ENCODE assay signal across 12 cellular contexts in the genomic region with DNA sequence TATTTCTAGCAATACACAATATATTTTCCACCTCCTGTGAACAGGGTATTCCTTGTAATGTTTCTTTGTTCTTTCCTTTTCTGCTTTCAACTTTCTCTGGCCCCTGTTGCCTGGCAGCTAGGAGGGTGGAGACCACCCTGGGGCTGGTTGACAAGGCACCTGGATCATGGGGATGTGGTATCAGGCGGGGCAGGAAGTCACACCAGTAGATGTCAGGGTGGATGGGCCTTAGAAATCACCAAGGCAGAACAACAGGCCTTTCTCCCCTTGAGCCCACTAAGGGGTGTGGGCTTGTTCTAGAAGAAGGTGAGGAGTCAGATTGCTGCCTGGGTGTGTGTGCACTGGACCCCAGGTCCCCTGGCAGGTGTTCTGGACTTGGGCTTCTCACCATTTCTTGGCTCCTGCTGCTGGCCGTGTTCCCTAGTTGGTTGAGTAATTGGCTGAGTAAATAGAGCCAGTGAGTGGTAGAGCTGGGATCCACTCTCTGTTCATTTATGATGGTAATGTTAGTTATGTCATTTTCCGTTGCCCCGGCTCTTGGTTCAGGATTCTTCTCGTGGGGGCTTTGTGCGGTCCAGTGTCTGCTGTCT. TPM values are rescaled to one million over a fixed set of nuclear protein-coding genes. Genes with fewer than 3 reads are reported as not detected.
DNase-seq lines count a peak whose midpoint lies in the region; ATAC-seq and TF ChIP-seq lines count a peak whose summit lies in the region.
"Had no signal": no experiment of that assay in that cellular context is flagged by ENCODE, and none has a peak within 500 bp of the region (broad histone marks: within the 10 kb centered on the region; RNA-seq: fewer than 3 reads in every experiment).

No MANE protein-coding gene starts in this region.

- H3K79me2 ChIP-seq in PC-9 (ENCODE audit: low read depth): no peaks in the 10 kb centered on the region

- no peaks in the 10 kb centered on the region for H3K27me3 Mint-ChIP-seq in activated CD4-positive, alpha-beta T cell treated with anti-CD3 and anti-CD28 coated beads, Interleukin-2, amount 10 ng/mL, durations not matched to agents 7 days and 5 days
- H3K27me3 Mint-ChIP-seq in activated CD4-positive, alpha-beta T cell treated with anti-CD3 and anti-CD28 coated beads for 36 hours: no peaks in the 10 kb centered on the region
- no peaks in the 10 kb centered on the region for H3K27me3 Mint-ChIP-seq in CD8-positive, alpha-beta memory T cell

- H4K20me1 ChIP-seq in PC-9 (ENCODE audit: insufficient read depth): no peaks in the 10 kb centered on the region; the same call in 1 of the 2 replicates

- no peak overlapping the region for H3K27ac ChIP-seq in CD8-positive, alpha-beta memory T cell (ENCODE audit: low read depth, low read length)
- H3K27ac ChIP-seq in PC-9: no peak overlapping the region
- H3K27ac ChIP-seq: testis had no signal

- peaks cover 15% of the 10 kb centered on the region for H3K36me3 Mint-ChIP-seq in activated CD4-positive, alpha-beta T cell treated with anti-CD3 and anti-CD28 coated beads, Interleukin-2, amount 10 ng/mL, durations not matched to agents 7 days and 5 days (ENCODE audit: low read depth)
- H3K36me3 Mint-ChIP-seq in activated CD4-positive, alpha-beta T cell treated with anti-CD3 and anti-CD28 coated beads for 36 hours (ENCODE audit: low read depth): peaks cover 8% of the 10 kb centered on the region
- peaks cover 0 to 16% (median 0%) of the 10 kb centered on the region in 3 donors for H3K36me3 Mint-ChIP-seq in CD8-positive, alpha-beta memory T cell

- POLR2A ChIA-PET in activated CD4-positive, alpha-beta T cell treated with anti-CD3 and anti-CD28 coated beads, Interleukin-2, amount 10 ng/mL, durations not matched to agents 7 days and 5 days (lab: Charles Lee): no interaction called here
- POLR2A ChIA-PET in activated CD4-positive, alpha-beta T cell treated with anti-CD3 and anti-CD28 coated beads for 36 hours (lab: Charles Lee): no interaction called here
- POLR2A ChIA-PET in CD8-positive, alpha-beta memory T cell (lab: Charles Lee): no interaction called here
- POLR2A ChIA-PET in PC-9 (lab: Charles Lee; ENCODE audit: unreplicated experiment): no interaction called here

- intact Hi-C loops in activated CD4-positive, alpha-beta T cell treated with anti-CD3 and anti-CD28 coated beads for 36 hours (cut with DNase I, micrococcal nuclease): no loop called here
- intact Hi-C loops in PC-9 (cut with micrococcal nuclease; ENCODE audit: unreplicated experiment): no loop called here

- TF ChIP-seq CTCF in PC-9 (conservative IDR thresholded peaks at IDR 0.05): no peak

- peaks cover 34% of the 10 kb centered on the region for H3K4me1 ChIP-seq in CD8-positive, alpha-beta memory T cell (ENCODE audit: insufficient read depth, low read length)
- peaks cover 25% of the 10 kb centered on the region for H3K4me1 ChIP-seq in PC-9 (replicated peaks; ENCODE audit: insufficient read depth)
- H3K4me1 ChIP-seq: testis had no signal

- H3K36me3 ChIP-seq in CD8-positive, alpha-beta memory T cell (ENCODE audit: insufficient read depth, low read length): no peaks in the 10 kb centered on the region
- H3K36me3 ChIP-seq in PC-9 (ENCODE audit: low read depth): no peaks in the 10 kb centered on the region

- H3K27me3 ChIP-seq in CD8-positive, alpha-beta memory T cell (ENCODE audit: insufficient read depth, low read length, poor library complexity, severe bottlenecking): no peaks in the 10 kb centered on the region
- H3K27me3 ChIP-seq in PC-9 (ENCODE audit: insufficient read depth, low read depth): no peaks in the 10 kb centered on the region
- H3K27me3 ChIP-seq: testis had no signal

- peak overlapping the region; percentile 83 for H3K4me3 Mint-ChIP-seq in activated CD4-positive, alpha-beta T cell treated with anti-CD3 and anti-CD28 coated beads, Interleukin-2, amount 10 ng/mL, durations not matched to agents 7 days and 5 days
- H3K4me3 Mint-ChIP-seq in activated CD4-positive, alpha-beta T cell treated with anti-CD3 and anti-CD28 coated beads for 36 hours: no peak overlapping the region
- peak overlapping the region in 6 of 7 donors; percentile 42 to 90 (median 77) for H3K4me3 Mint-ChIP-seq in CD8-positive, alpha-beta memory T cell

- no peaks in the 10 kb centered on the region for H3K9me2 ChIP-seq in PC-9 (ENCODE audit: insufficient read depth)

- BruUV-seq in PC-9 (replicated peaks; lab: Mats Ljungman, UMichigan): no TSS peak

- H3K4me1 Mint-ChIP-seq in activated CD4-positive, alpha-beta T cell treated with anti-CD3 and anti-CD28 coated beads, Interleukin-2, amount 10 ng/mL, durations not matched to agents 7 days and 5 days: peaks cover 69% of the 10 kb centered on the region
- peaks cover 38% of the 10 kb centered on the region for H3K4me1 Mint-ChIP-seq in activated CD4-positive, alpha-beta T cell treated with anti-CD3 and anti-CD28 coated beads for 36 hours
- H3K4me1 Mint-ChIP-seq in CD8-positive, alpha-beta memory T cell: peaks cover 37 to 56% (median 45%) of the 10 kb centered on the region in 3 donors

- peak overlapping the region; percentile 1; the same call in 1 of the 2 replicates for H3K4me2 ChIP-seq in PC-9

- CTCF ChIA-PET in activated CD4-positive, alpha-beta T cell treated with anti-CD3 and anti-CD28 coated beads, Interleukin-2, amount 10 ng/mL, durations not matched to agents 7 days and 5 days (lab: Charles Lee): no interaction called here
- CTCF ChIA-PET in activated CD4-positive, alpha-beta T cell treated with anti-CD3 and anti-CD28 coated beads for 36 hours (lab: Charles Lee): no interaction called here
- CTCF ChIA-PET in CD8-positive, alpha-beta memory T cell (lab: Charles Lee): interaction anchor here (3.8 kb wide), 1 partner anchor 25 kb away, joined by 46 read pairs; the partner anchor contains the start of gene ZNF783
- CTCF ChIA-PET in PC-9 (lab: Charles Lee): no interaction called here

- no peaks in the 10 kb centered on the region for H3K9me3 ChIP-seq in CD8-positive, alpha-beta memory T cell (ENCODE audit: low read length)
- no peaks in the 10 kb centered on the region for H3K9me3 ChIP-seq in PC-9 (ENCODE audit: insufficient read depth, low read depth)
- H3K9me3 ChIP-seq: testis had no signal

- H3K4me3 ChIP-seq in CD8-positive, alpha-beta memory T cell (ENCODE audit: low read length): no peak overlapping the region
- no peak overlapping the region for H3K4me3 ChIP-seq in PC-9
- H3K4me3 ChIP-seq: testis had no signal

- no peak for ATAC-seq in activated CD4-positive, alpha-beta T cell treated with anti-CD3 and anti-CD28 coated beads for 36 hours
- ATAC-seq in GM18517 (IDR thresholded peaks at IDR 0.05; ENCODE audit: unreplicated experiment): no peak
- ATAC-seq in HG02981 (IDR thresholded peaks at IDR 0.05; ENCODE audit: unreplicated experiment): no peak
- ATAC-seq: SK-N-SH treated with all-trans-retinoic acid at 6 μM for 48 hours had no signal

- peaks cover 27% of the 10 kb centered on the region for H3F3A ChIP-seq in PC-9 (ENCODE audit: insufficient read depth, low read depth)

- H3K27ac Mint-ChIP-seq in activated CD4-positive, alpha-beta T cell treated with anti-CD3 and anti-CD28 coated beads, Interleukin-2, amount 10 ng/mL, durations not matched to agents 7 days and 5 days: peak overlapping the region; percentile 86
- H3K27ac Mint-ChIP-seq in activated CD4-positive, alpha-beta T cell treated with anti-CD3 and anti-CD28 coated beads for 36 hours: no peak overlapping the region
- peak overlapping the region in 6 of 8 donors; percentile 11 to 80 (median 56) for H3K27ac Mint-ChIP-seq in CD8-positive, alpha-beta memory T cell

- H2AFZ ChIP-seq in PC-9: no peak overlapping the region

- peak; percentile 23 for DNase-seq in activated CD4-positive, alpha-beta T cell treated with anti-CD3 and anti-CD28 coated beads, Interleukin-2, amount 10 ng/mL, durations not matched to agents 7 days and 5 days
- DNase-seq in activated CD4-positive, alpha-beta T cell treated with anti-CD3 and anti-CD28 coated beads for 36 hours: no peak
- peak in 1 of 5 donors; percentile 15 for DNase-seq in CD8-positive, alpha-beta memory T cell
- DNase-seq in PC-9 (peak in 1 of 2 experiments; percentile 49), iris pigment epithelial cell (ENCODE audit: low read depth) (peak; percentile 24), GM19238 (ENCODE audit: insufficient read length, low spot score) (no peak)
- DNase-seq: H9; stimulated activated CD4-positive, alpha-beta T cell treated with anti-CD3 and anti-CD28 coated beads, Interleukin-12 subunit alpha, Interleukin-12 subunit beta, amount 100 ng/mL, for 4 hours; testis had no signal

- H3K9me3 Mint-ChIP-seq in activated CD4-positive, alpha-beta T cell treated with anti-CD3 and anti-CD28 coated beads, Interleukin-2, amount 10 ng/mL, durations not matched to agents 7 days and 5 days: no peaks in the 10 kb centered on the region
- no peaks in the 10 kb centered on the region for H3K9me3 Mint-ChIP-seq in activated CD4-positive, alpha-beta T cell treated with anti-CD3 and anti-CD28 coated beads for 36 hours (ENCODE audit: low read depth)
- no peaks in the 10 kb centered on the region for H3K9me3 Mint-ChIP-seq in CD8-positive, alpha-beta memory T cell
- H3K9me3 Mint-ChIP-seq: H9 had no signal

RNA-seq across cellular contexts. Expression of gene ZNF783, which starts 24.9 kb away (rescaled TPM):
- total RNA-seq in activated CD4-positive, alpha-beta T cell treated with anti-CD3 and anti-CD28 coated beads, Interleukin-2, amount 10 ng/mL, durations not matched to agents 7 days and 5 days: 10 to 100 TPM; 19.0 to 21.7 TPM
- 10 to 100 TPM; 14.5 to 15.4 TPM for total RNA-seq in activated CD4-positive, alpha-beta T cell treated with anti-CD3 and anti-CD28 coated beads for 36 hours
- total RNA-seq in CD8-positive, alpha-beta memory T cell: 10 to 100 TPM; 19.7 to 20.4 TPM
- 5.0 TPM for polyA plus RNA-seq in CD8-positive, alpha-beta memory T cell
- 15.8 and 22.2 TPM in 2 replicates for total RNA-seq in PC-9 (2021)

RNA-seq across cellular contexts. Expression of gene ZNF212, which starts 47.5 kb away (rescaled TPM):
- total RNA-seq in activated CD4-positive, alpha-beta T cell treated with anti-CD3 and anti-CD28 coated beads, Interleukin-2, amount 10 ng/mL, durations not matched to agents 7 days and 5 days: 10 to 100 TPM; 11.1 to 15.9 TPM
- total RNA-seq in activated CD4-positive, alpha-beta T cell treated with anti-CD3 and anti-CD28 coated beads for 36 hours: 10 to 100 TPM in 1 of 2 experiments, 1 to 10 TPM in 1; 9.9 to 15.9 TPM
- 10 to 100 TPM; 14.7 to 16.6 TPM for total RNA-seq in CD8-positive, alpha-beta memory T cell
- 8.6 TPM for polyA plus RNA-seq in CD8-positive, alpha-beta memory T cell
- 16.9 and 22.3 TPM in 2 replicates for total RNA-seq in PC-9 (2021)

Comparison
In these comparisons a context has a peak if more than half of its experiments do, and no peak if none do; other contexts are left out.
1. DNase-seq: peak in activated CD4-positive, alpha-beta T cell treated with anti-CD3 and anti-CD28 coated beads, Interleukin-2, amount 10 ng/mL, durations not matched to agents 7 days and 5 days (single experiment) and iris pigment epithelial cell (single experiment); none in activated CD4-positive, alpha-beta T cell treated with anti-CD3 and anti-CD28 coated beads for 36 hours (single experiment) and GM19238 (single experiment).